In genomic region chr13:33017410-33017929, GRCh38 we compare ENCODE assay signal across 9 cellular contexts. TPM values are rescaled to one million over a fixed set of nuclear protein-coding genes. Genes with fewer than 3 reads are reported as not detected.
DNase-seq lines count a peak whose midpoint lies in the region; ATAC-seq and TF ChIP-seq lines count a peak whose summit lies in the region.
"Had no signal": no experiment of that assay in that cellular context is flagged by ENCODE, and none has a peak within 500 bp of the region (broad histone marks: within the 10 kb centered on the region; RNA-seq: fewer than 3 reads in every experiment).

No MANE protein-coding gene starts in this region.

- H3K36me3 Mint-ChIP-seq in CD14-positive monocyte: peaks cover 11 to 15% of the 10 kb centered on the region in 2 donors
- no peaks in the 10 kb centered on the region for H3K36me3 Mint-ChIP-seq in T-cell

- H3K36me3 ChIP-seq in esophagus muscularis mucosa (no peaks in the 10 kb centered on the region), muscle layer of duodenum (ENCODE audit: control insufficient read depth in 1 of 2, insufficient read depth in 2 of 2, low read length in 2 of 2) (no peaks in the 10 kb centered on the region), vagina (no peaks in the 10 kb centered on the region), MG63 (no peaks in the 10 kb centered on the region)

- H3K27me3 Mint-ChIP-seq in CD14-positive monocyte (ENCODE audit: low read depth in 3 of 3): peaks cover 48 to 85% (median 54%) of the 10 kb centered on the region in 3 donors
- peaks cover 58 to 70% of the 10 kb centered on the region in 2 donors for H3K27me3 Mint-ChIP-seq in T-cell

- H3K9me3 Mint-ChIP-seq in CD14-positive monocyte (peaks cover 0 to 11% (median 10%) of the 10 kb centered on the region in 7 donors), T-cell (no peaks in the 10 kb centered on the region)

- TF ChIP-seq POLR2A in esophagus muscularis mucosa (IDR thresholded peaks at IDR 0.05; ENCODE audit: low read depth) (no peak), vagina (IDR thresholded peaks at IDR 0.05) (no peak)

- peaks cover 19% of the 10 kb centered on the region for H3K4me1 Mint-ChIP-seq in CD14-positive monocyte
- peaks cover 16 to 18% (median 17%) of the 10 kb centered on the region in 3 donors for H3K4me1 Mint-ChIP-seq in T-cell

- DNase-seq in CD14-positive monocyte (ENCODE audit: low spot score) (peak; percentile 50), T-cell (peak in 9 of 34 experiments; percentile 4 to 21 (median 12)), esophagus muscularis mucosa (ENCODE audit: extremely low spot score) (no peak), vagina (ENCODE audit: extremely low spot score in 2 of 2) (no peak), MG63 (no peak)

- H3K4me1 ChIP-seq in esophagus muscularis mucosa: peaks cover 4 to 24% (median 16%) of the 10 kb centered on the region in 4 donors
- H3K4me1 ChIP-seq in muscle layer of duodenum (ENCODE audit: control insufficient read depth in 1 of 2, insufficient read depth in 2 of 2, low read length in 2 of 2): no peaks in the 10 kb centered on the region
- no peaks in the 10 kb centered on the region for H3K4me1 ChIP-seq in vagina

- TF ChIP-seq CTCF in CD14-positive monocyte (IDR thresholded peaks at IDR 0.05) (peak; percentile 54), esophagus muscularis mucosa (IDR thresholded peaks at IDR 0.05) (peak; percentile 53 to 68 (median 64)), vagina (IDR thresholded peaks at IDR 0.05) (peak in 1 of 3 experiments; percentile 40)

- H3K4me3 Mint-ChIP-seq in CD14-positive monocyte: peak overlapping the region; percentile 79 to 93
- H3K4me3 Mint-ChIP-seq in T-cell: peak overlapping the region; percentile 63 to 72 (median 64)

- H3K27ac ChIP-seq in esophagus muscularis mucosa (replicated peaks in 1 of 4) (peak overlapping the region; percentile 72 to 82 (median 76)), muscle layer of duodenum (ENCODE audit: low read length) (peak overlapping the region; percentile 3), vagina (peak overlapping the region; percentile 57)
- H3K27ac ChIP-seq: epithelial cell of prostate had no signal

- ATAC-seq in GM18909 (IDR thresholded peaks at IDR 0.05; ENCODE audit: poor library complexity, unreplicated experiment) (peak; percentile 79), HG03108 (IDR thresholded peaks at IDR 0.05; ENCODE audit: unreplicated experiment) (peak; percentile 60), T-cell (replicated peaks in 1 of 4) (peak; percentile 43 to 84 (median 60))

- no peaks in the 10 kb centered on the region for H3K9me3 ChIP-seq in esophagus muscularis mucosa
- H3K9me3 ChIP-seq in muscle layer of duodenum (ENCODE audit: control insufficient read depth in 1 of 2, low read length in 2 of 2): no peaks in the 10 kb centered on the region
- H3K9me3 ChIP-seq in vagina: no peaks in the 10 kb centered on the region
- no peaks in the 10 kb centered on the region for H3K9me3 ChIP-seq in MG63

- intact Hi-C loops in CD14-positive monocyte (cut with micrococcal nuclease): no loop called here
- intact Hi-C loops in esophagus muscularis mucosa (cut with DNase I): no loop called here
- intact Hi-C loops in vagina (cut with DNase I): no loop called here

- CTCF ChIA-PET in T-cell (lab: Charles Lee): no interaction called here

- H3K27ac Mint-ChIP-seq in CD14-positive monocyte (peak overlapping the region in 2 of 7 donors; percentile 31 to 60), T-cell (no peak overlapping the region)

- no peak for TF ChIP-seq EP300 in esophagus muscularis mucosa (IDR thresholded peaks at IDR 0.05)

- POLR2A ChIA-PET in T-cell (lab: Charles Lee): interaction anchor here in 1 of 2 donors (0.6 kb wide), 1 partner anchor 496 kb away, joined by 3 read pairs; no protein-coding TSS in a partner anchor

- no peaks in the 10 kb centered on the region for H3K27me3 ChIP-seq in esophagus muscularis mucosa
- peaks cover 6% of the 10 kb centered on the region for H3K27me3 ChIP-seq in muscle layer of duodenum (ENCODE audit: low read depth, low read length)
- H3K27me3 ChIP-seq in vagina: no peaks in the 10 kb centered on the region
- no peaks in the 10 kb centered on the region for H3K27me3 ChIP-seq in MG63

- WGBS in esophagus muscularis mucosa: 52% methylated on average over 12 of the region's 12 CpGs

- H3K4me3 ChIP-seq in esophagus muscularis mucosa: peak overlapping the region; percentile 63 to 73 (median 66)
- H3K4me3 ChIP-seq in muscle layer of duodenum (ENCODE audit: low read depth in 1 of 2, low read length in 2 of 2): peak overlapping the region; percentile 47 to 83
- H3K4me3 ChIP-seq in vagina: peak overlapping the region; percentile 52 to 66
- H3K4me3 ChIP-seq in MG63: no peak overlapping the region

RNA-seq across cellular contexts. Expression of gene KL, which starts 1.2 kb away (rescaled TPM):
- 1 to 10 TPM in 1 of 2 donors, under 1 TPM in 1; 0.75 to 1.4 TPM for polyA plus RNA-seq in CD14-positive monocyte
- total RNA-seq in T-cell (under 1 TPM in 4 of 5 donors, not detected in 1; 0.12 to 0.20 (median 0.16) TPM), esophagus muscularis mucosa (1 to 10 TPM; 3.7 to 6.7 (median 5.5) TPM), vagina (1.7 TPM)
- total RNA-seq in MG63 (2014; rRNA removed; shearing (Covaris generic); ENCODE audit: low replicate concordance): 0.59 and 2.1 TPM in 2 replicates

Comparison
In these comparisons a context has a peak if more than half of its experiments do, and no peak if none do; other contexts are left out.
1. H3K27ac ChIP-seq: peak in every context shown above with its lines; median percentile 76 in esophagus muscularis mucosa; 57 in vagina; 3 in muscle layer of duodenum.